9 cellular contexts compared by ENCODE assay signal in the genomic region with DNA sequence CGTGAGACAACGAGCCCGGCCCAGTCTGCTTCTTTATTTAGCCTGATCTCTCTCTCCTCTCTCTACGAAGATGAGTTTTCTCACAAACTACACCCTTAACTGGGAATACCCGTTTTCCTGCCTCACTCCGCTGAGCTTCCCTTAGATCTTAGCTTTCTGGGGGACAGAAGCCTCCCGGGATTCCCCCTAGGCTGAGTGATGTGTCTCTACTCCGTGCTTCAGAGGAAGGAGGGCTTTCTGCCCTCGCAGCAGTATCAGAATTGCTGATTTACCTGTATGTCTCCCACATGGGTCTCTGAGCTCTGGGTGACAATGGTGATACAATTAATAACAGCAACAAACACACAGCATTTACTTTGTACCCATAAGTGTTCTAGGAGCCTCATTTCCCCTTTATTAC. TPM values are rescaled to one million over a fixed set of nuclear protein-coding genes. Genes with fewer than 3 reads are reported as not detected.
DNase-seq lines count a peak whose midpoint lies in the region; ATAC-seq and TF ChIP-seq lines count a peak whose summit lies in the region.
"Had no signal": no experiment of that assay in that cellular context is flagged by ENCODE, and none has a peak within 500 bp of the region (broad histone marks: within the 10 kb centered on the region; RNA-seq: fewer than 3 reads in every experiment).

No MANE protein-coding gene starts in this region.

- H3K4me3 ChIP-seq in heart left ventricle (peak overlapping the region; percentile 73 to 98 (median 79)), NB4 (ENCODE audit: low read depth, low read length) (peak overlapping the region; percentile 77), endocrine pancreas (ENCODE audit: control insufficient read depth, insufficient read depth, low read length) (peak overlapping the region; percentile 77), psoas muscle (peak overlapping the region; percentile 97)

- H3K27me3 ChIP-seq in heart left ventricle (no peaks in the 10 kb centered on the region), endocrine pancreas (ENCODE audit: control insufficient read depth, insufficient read depth, low read length) (no peaks in the 10 kb centered on the region), psoas muscle (ENCODE audit: insufficient read depth in 3 of 3, low read length in 2 of 3) (no peaks in the 10 kb centered on the region)

- no peak for DNase-seq in heart left ventricle
- DNase-seq in left ventricle myocardium superior = no peak
- peak; percentile 6 for DNase-seq in NB4 (ENCODE audit: low read depth)
- DNase-seq in psoas muscle = no peak
- no peak for DNase-seq in UCSD-AML1 (lab: John Stamatoyannopoulos, UW; ENCODE audit: unreplicated experiment)

- TF ChIP-seq CTCF in heart left ventricle (IDR thresholded peaks at IDR 0.05) (no peak), NB4 (IDR thresholded peaks at IDR 0.05; ENCODE audit: low read depth, low read length) (no peak), psoas muscle (IDR thresholded peaks at IDR 0.05) (no peak)

- H3K36me3 ChIP-seq in heart left ventricle = peaks cover 0 to 34% (median 21%) of the 10 kb centered on the region in 9 donors
- peaks cover 5% of the 10 kb centered on the region for H3K36me3 ChIP-seq in endocrine pancreas (ENCODE audit: control insufficient read depth, insufficient read depth, low read length)
- peaks cover 5 to 25% of the 10 kb centered on the region in 2 donors for H3K36me3 ChIP-seq in psoas muscle (ENCODE audit: insufficient read depth in 1 of 2, low read depth in 1 of 2)

- peak overlapping the region; percentile 84 for H3K9ac ChIP-seq in endocrine pancreas (ENCODE audit: control insufficient read depth, insufficient read depth, low read length)

- H3K4me1 ChIP-seq in heart left ventricle (peaks cover 0 to 29% (median 12%) of the 10 kb centered on the region in 12 donors), endocrine pancreas (ENCODE audit: control insufficient read depth, insufficient read depth, low read length) (no peaks in the 10 kb centered on the region), psoas muscle (peaks cover 11% of the 10 kb centered on the region)

- peak overlapping the region in 5 of 12 donors; percentile 75 to 91 (median 83) for H3K27ac ChIP-seq in heart left ventricle
- peak overlapping the region; percentile 6 for H3K27ac ChIP-seq in psoas muscle

- no peak for ATAC-seq in heart left ventricle
- no peak for ATAC-seq in left ventricle myocardium superior
- ATAC-seq in psoas muscle = no peak
- no peak for ATAC-seq in GM18505 (IDR thresholded peaks at IDR 0.05; ENCODE audit: unreplicated experiment)
- ATAC-seq in HG03175 (IDR thresholded peaks at IDR 0.05; ENCODE audit: unreplicated experiment) = no peak

- H3K9me3 ChIP-seq in heart left ventricle = peaks cover 0 to 4% (median 0%) of the 10 kb centered on the region in 12 donors
- H3K9me3 ChIP-seq in endocrine pancreas (ENCODE audit: control insufficient read depth, low read length) = no peaks in the 10 kb centered on the region
- no peaks in the 10 kb centered on the region for H3K9me3 ChIP-seq in psoas muscle

- intact Hi-C loops in heart left ventricle (cut with DNase I) (loop anchor here in 2 of 10 donors (5.0 to 10.0 kb wide), 2 partner anchors 140 to 173 kb away; no protein-coding TSS in a partner anchor), left ventricle myocardium superior (cut with micrococcal nuclease) (no loop called here), psoas muscle (cut with DNase I) (loop anchor here in 1 of 2 donors (2.0 kb wide), 1 partner anchor 24 kb away; no protein-coding TSS in a partner anchor)

- WGBS in heart left ventricle, 4 donors = 32 to 44% (median 39%) methylated on average over 9 of the region's 9 CpGs
- 45 to 50% (median 45%) methylated on average over 9 of the region's 9 CpGs for WGBS in psoas muscle, 3 donors

- no peak for TF ChIP-seq POLR2A in heart left ventricle (IDR thresholded peaks at IDR 0.05)
- TF ChIP-seq POLR2A in NB4 (IDR thresholded peaks at IDR 0.05; ENCODE audit: extremely low read depth, insufficient read length) = no peak
- TF ChIP-seq POLR2A in GM18505 (IDR thresholded peaks at IDR 0.05; ENCODE audit: borderline replicate concordance, extremely low read depth, insufficient read depth, insufficient read length) = no peak

RNA-seq across cellular contexts. Expression of a gene that starts 1.0 kb away (rescaled TPM):
- total RNA-seq in heart left ventricle (10 to 100 TPM; 14.5 to 29.2 (median 20.7) TPM), left ventricle myocardium superior (27.3 TPM), psoas muscle (10 to 100 TPM; 23.5 to 29.5 (median 26.2) TPM)
- polyA plus RNA-seq in heart left ventricle (10 to 100 TPM; 26.5 to 28.2 TPM), psoas muscle (10 to 100 TPM; 32.1 to 44.3 (median 34.2) TPM)

RNA-seq across cellular contexts. Expression of a gene that starts 29.2 kb away (rescaled TPM):
- 1 to 10 TPM in 1 of 9 donors, under 1 TPM in 7, not detected in 1; 0.08 to 1.7 (median 0.21) TPM for total RNA-seq in heart left ventricle
- 1 to 10 TPM in 1 of 2 donors, under 1 TPM in 1; 0.32 to 1.1 TPM for polyA plus RNA-seq in heart left ventricle
- total RNA-seq in left ventricle myocardium superior = 0.84 TPM
- total RNA-seq in psoas muscle = under 1 TPM in 1 of 4 donors, not detected in 3; 0.06 TPM
- polyA plus RNA-seq in psoas muscle = under 1 TPM; 0.06 to 0.17 (median 0.09) TPM
- total RNA-seq: glomerular endothelial cell had no signal

RNA-seq across cellular contexts. Expression of a gene that starts 43.0 kb away (rescaled TPM):
- total RNA-seq in heart left ventricle = over 10,000 TPM in 1 of 9 donors, 1,000 to 10,000 TPM in 8; 2,598 to 10,910 (median 4,655) TPM
- polyA plus RNA-seq in heart left ventricle = 1,000 to 10,000 TPM; 7,048 to 8,299 TPM
- 3,996 TPM for total RNA-seq in left ventricle myocardium superior
- total RNA-seq in psoas muscle = 1,000 to 10,000 TPM; 1,183 to 3,738 (median 2,852) TPM
- 1,000 to 10,000 TPM; 1,867 to 2,156 (median 2,058) TPM for polyA plus RNA-seq in psoas muscle
- total RNA-seq: glomerular endothelial cell had no signal

RNA-seq across cellular contexts. Expression of a gene that starts 47.0 kb away (rescaled TPM):
- total RNA-seq in heart left ventricle (1 to 10 TPM in 1 of 9 donors, under 1 TPM in 6, not detected in 2; 0.25 to 1.1 (median 0.53) TPM), left ventricle myocardium superior (0.15 TPM), psoas muscle (1 to 10 TPM in 3 of 4 donors, under 1 TPM in 1; 0.84 to 2.2 (median 1.4) TPM)
- polyA plus RNA-seq in heart left ventricle (under 1 TPM; 0.25 to 0.95 TPM), psoas muscle (1 to 10 TPM in 1 of 3 donors, under 1 TPM in 2; 0.30 to 1.2 (median 0.63) TPM)
- total RNA-seq: glomerular endothelial cell had no signal
